In the genomic region with DNA sequence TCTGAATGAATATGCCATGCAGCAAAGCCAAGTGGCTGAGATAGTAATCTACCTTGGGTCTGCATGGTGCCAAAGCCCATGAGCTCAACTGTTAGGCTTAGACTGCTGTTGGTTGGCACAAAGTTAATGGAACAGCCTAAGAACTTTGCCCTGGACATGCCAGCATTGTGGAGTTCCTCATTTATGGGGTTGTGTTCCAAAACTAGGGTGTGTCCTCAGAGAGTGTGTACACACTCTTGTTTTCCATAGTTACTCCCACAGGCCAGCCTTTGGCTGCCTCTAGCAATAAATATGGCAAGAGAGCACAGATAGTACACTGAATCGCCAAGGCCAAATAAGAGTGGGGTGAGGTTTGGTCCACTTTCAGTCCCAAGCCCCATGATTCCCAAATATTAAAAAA, we compare ENCODE assay signal across 15 cellular contexts. TPM values are rescaled to one million over a fixed set of nuclear protein-coding genes. Genes with fewer than 3 reads are reported as not detected.
"Had no signal": no experiment of that assay in that cellular context is flagged by ENCODE, and none has a peak within 500 bp of the region (broad histone marks: within the 10 kb centered on the region; RNA-seq: fewer than 3 reads in every experiment).

No MANE protein-coding gene starts in this region.

RNA-seq across cellular contexts. Expression of a gene that starts 30.6 kb away (rescaled TPM):
- total RNA-seq: activated B cell treated with CpG ODN at 0.5 μM for 24 hours; activated CD4-positive, alpha-beta memory T cell treated with anti-CD3 and anti-CD28 coated beads for 36 hours; activated CD4-positive, alpha-beta memory T cell treated with anti-CD3 and anti-CD28 coated beads, Interleukin-2, amount 10 ng/mL, durations not matched to agents 7 days and 5 days; activated CD4-positive, alpha-beta T cell treated with anti-CD3 and anti-CD28 coated beads for 36 hours; activated CD4-positive, alpha-beta T cell treated with anti-CD3 and anti-CD28 coated beads, Interleukin-2, amount 10 ng/mL, durations not matched to agents 24 days and 14 days; activated CD4-positive, alpha-beta T cell treated with anti-CD3 and anti-CD28 coated beads, Interleukin-2, amount 10 ng/mL, durations not matched to agents 7 days and 5 days; activated CD8-positive, alpha-beta memory T cell treated with anti-CD3 and anti-CD28 coated beads for 36 hours; activated CD8-positive, alpha-beta memory T cell treated with anti-CD3 and anti-CD28 coated beads, Interleukin-2, amount 10 ng/mL, durations not matched to agents 7 days and 5 days; activated CD8-positive, alpha-beta T cell treated with anti-CD3 and anti-CD28 coated beads for 36 hours; activated CD8-positive, alpha-beta T cell treated with anti-CD3 and anti-CD28 coated beads, Interleukin-2, amount 10 ng/mL, durations not matched to agents 7 days and 5 days; T-cell; T-helper 1 cell treated with Interleukin-12 subunit alpha and Interleukin-12 subunit beta and Interleukin-4 antibody, amounts not matched to agents 30 ng/mL and 1 ng/mL, for 36 hours; T-helper 17 cell; T-helper 2 cell treated with Interferon-gamma antibody and Interleukin-4, amounts not matched to agents 100 ng/mL and 5 ng/mL, for 36 hours; WTC11 had no signal
